Comparison of ENCODE assay signal across 21 cellular contexts in genomic region chr2:65044097-65044735, GRCh38.
"Had no signal": no experiment of that assay in that cellular context is flagged by ENCODE, and none has a peak within 500 bp of the region (broad histone marks: within the 10 kb centered on the region; RNA-seq: fewer than 3 reads in every experiment).

No MANE protein-coding gene starts in this region.

- H3K9me3 ChIP-seq: neutrophil, ovary, psoas muscle, right atrium auricular region, uterus had no signal

- ATAC-seq: activated naive CD4-positive, alpha-beta T cell treated with anti-CD3 and anti-CD28 coated beads, Interleukin-2, amount 50 U/mL, for 72 hours; activated T-helper 17 cell treated with anti-CD3 and anti-CD28 coated beads, Interleukin-2, amount 50 U/mL, for 72 hours; esophagus mucosa; left ventricle myocardium superior; psoas muscle; stimulated activated naive CD8-positive, alpha-beta T cell treated with anti-CD3 and anti-CD28 coated beads, Interleukin-15, Interleukin-2, amounts not matched to agents 100 U/mL and 50 U/mL, for 24 hours had no signal

- DNase-seq: activated T-cell treated with anti-CD3 and anti-CD28 coated beads, Interleukin-2, amount 50 U/mL, for 24 hours; aorta; caudate nucleus; dermis blood vessel endothelial cell; effector CD8-positive, alpha-beta T cell; hypothalamus; left ventricle myocardium superior; mammary epithelial cell; ovary; psoas muscle; stimulated activated CD4-positive, alpha-beta T cell treated with anti-CD3 and anti-CD28 coated beads, Interleukin-4, amount 100 ng/mL, for 24 hours; stimulated activated naive CD8-positive, alpha-beta T cell treated with anti-CD3 and anti-CD28 coated beads, Interleukin-15, Interleukin-2, amounts not matched to agents 100 U/mL and 50 U/mL, for 24 hours; T-helper 9 cell; uterus had no signal

- H3K4me3 ChIP-seq: ovary, psoas muscle, right atrium auricular region, tibial nerve, uterus had no signal

- FAIRE-seq: frontal cortex had no signal

- H3K27me3 ChIP-seq: neutrophil, ovary, right atrium auricular region, tibial nerve, uterus had no signal

- H3K27ac ChIP-seq: neutrophil, ovary, psoas muscle, right atrium auricular region, tibial nerve, uterus had no signal

- H3K4me1 ChIP-seq: right atrium auricular region, uterus had no signal

- H3K36me3 ChIP-seq: neutrophil, ovary, right atrium auricular region, uterus had no signal
